In the genomic region with DNA sequence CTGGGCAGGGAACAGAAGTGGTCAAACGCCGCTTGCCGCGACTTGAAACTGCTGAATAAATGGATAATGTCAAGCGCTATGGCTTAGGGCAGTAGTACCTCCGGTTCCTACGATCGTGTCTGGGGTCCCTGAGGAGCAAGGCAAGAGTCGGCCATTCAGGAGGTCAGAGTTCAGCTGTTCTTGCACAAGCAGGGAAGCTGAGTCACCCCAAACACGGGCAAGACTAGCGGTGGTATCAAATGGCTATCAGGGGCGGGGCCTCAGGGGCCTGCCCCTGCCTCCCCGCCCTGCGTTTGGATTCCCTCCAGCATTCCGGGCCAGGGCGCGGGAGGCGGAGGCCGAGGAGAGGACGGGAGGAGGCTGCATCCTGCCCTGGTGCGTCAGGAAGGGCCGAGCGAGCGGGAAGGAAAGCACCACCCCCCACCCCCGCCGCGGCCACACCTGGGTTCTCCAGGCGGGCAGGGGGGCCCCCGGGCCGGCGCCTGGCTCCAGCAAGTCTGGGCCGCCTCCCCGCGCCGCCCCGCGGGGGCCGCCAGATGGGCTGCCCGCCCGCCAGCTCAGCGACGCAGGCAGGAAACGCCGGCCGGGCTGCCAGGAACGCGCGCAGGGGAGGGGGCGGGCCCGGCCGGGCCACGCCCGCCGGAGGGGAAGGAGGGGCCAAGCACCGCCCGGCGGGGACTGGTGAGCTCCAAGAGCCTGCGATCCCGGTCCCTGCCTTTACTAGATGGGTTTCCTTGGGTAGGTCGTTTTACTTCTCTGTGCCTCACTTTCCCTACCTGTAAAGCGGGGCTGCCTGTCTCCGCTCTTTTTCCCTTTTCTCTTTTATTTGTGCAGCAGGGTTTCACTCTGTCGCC, we compare ENCODE assay signal across 8 cellular contexts. TPM values are rescaled to one million over a fixed set of nuclear protein-coding genes. Genes with fewer than 3 reads are reported as not detected.
DNase-seq lines count a peak whose midpoint lies in the region; ATAC-seq and TF ChIP-seq lines count a peak whose summit lies in the region.

No MANE protein-coding gene starts in this region.

- TF ChIP-seq POLR2A in GM19099 (IDR thresholded peaks at IDR 0.05; ENCODE audit: extremely low read depth, insufficient read length, low read depth), result peak; percentile 77

- H3K4me3 ChIP-seq in AG10803 (ENCODE audit: low read length), result peak overlapping the region; percentile 69

- ATAC-seq in HG03378 (IDR thresholded peaks at IDR 0.05; ENCODE audit: unreplicated experiment), result peak; percentile 70

- no peak for TF ChIP-seq CTCF in AG10803 (conservative IDR thresholded peaks at IDR 0.05; ENCODE audit: low read length)

- DNase-seq in AG10803 (ENCODE audit: low read depth) (peak; percentile 97), NCI-H446 treated with DMSO at 0.1 percent for 48 hours (lab: John Stamatoyannopoulos, UW) (peak; percentile 95), cerebellum (ENCODE audit: low spot score) (peak; percentile 93), kidney glomerular epithelial cell (lab: John Stamatoyannopoulos, UW) (peak; percentile 99)
- peak; percentile 76 for DNase-seq in activated CD4-positive, alpha-beta T cell treated with anti-CD3 and anti-CD28 coated beads for 1 hour
- DNase-seq in stimulated activated CD4-positive, alpha-beta T cell treated with anti-CD3 and anti-CD28 coated beads, Interleukin-15, amount 100 ng/mL, for 48 hours (ENCODE audit: low read depth in 2 of 2), result peak; percentile 75 to 86

RNA-seq across cellular contexts. Expression of gene ID1, which starts 32.2 kb away (rescaled TPM):
- 73.1 TPM for total RNA-seq in cerebellum

RNA-seq across cellular contexts. Expression of gene HM13, which starts 58.7 kb away (rescaled TPM):
- total RNA-seq in cerebellum, result 43.7 TPM

Comparison
In these comparisons a context has a peak if more than half of its experiments do, and no peak if none do; other contexts are left out.
1. Peak in every context shown above with its lines: DNase-seq, ATAC-seq and H3K4me3 ChIP-seq.